ENCODE assay signal across 8 cellular contexts in the genomic region with DNA sequence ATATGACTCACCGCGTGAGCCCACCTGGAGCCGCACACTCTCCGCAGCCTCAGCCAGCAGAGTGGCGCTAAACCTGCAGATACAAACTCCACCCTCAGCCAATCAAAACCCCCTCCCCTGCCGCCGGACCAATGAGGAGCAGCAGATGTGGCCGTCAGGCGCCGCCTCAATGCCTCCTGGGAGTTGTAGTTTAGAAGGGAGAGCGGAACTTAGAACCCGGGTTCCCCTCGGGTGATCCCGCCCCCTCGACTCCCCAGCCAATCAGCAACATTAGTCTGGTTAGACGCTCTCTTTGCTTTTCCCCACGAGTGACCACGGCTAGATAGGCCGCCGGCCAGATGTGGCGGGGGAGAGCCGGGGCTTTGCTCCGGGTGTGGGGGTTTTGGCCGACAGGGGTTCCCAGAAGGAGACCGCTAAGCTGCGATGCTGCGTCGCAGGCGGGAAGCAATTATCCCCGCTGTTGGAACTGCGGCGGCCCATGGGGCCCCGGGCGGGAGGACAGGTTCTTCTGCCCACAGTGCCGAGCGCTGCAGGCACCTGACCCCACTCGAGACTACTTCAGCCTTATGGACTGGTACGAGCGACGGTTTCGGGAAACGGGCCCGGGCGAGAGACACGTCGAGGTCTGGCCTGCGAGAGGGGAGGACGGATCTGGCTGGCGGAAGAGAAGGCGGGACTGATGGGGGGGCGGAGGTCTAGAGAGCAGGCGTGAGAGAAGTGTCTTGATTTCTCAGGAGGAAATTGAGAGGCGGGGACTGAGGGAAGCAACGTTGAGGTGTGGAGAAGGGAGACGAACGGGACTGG. TPM values are rescaled to one million over a fixed set of nuclear protein-coding genes. Genes with fewer than 3 reads are reported as not detected.
DNase-seq lines count a peak whose midpoint lies in the region; ATAC-seq and TF ChIP-seq lines count a peak whose summit lies in the region.

Gene CHEK2, minus strand, starts transcription at position 63 of the 804 bp plus-strand sequence. CDS start 7,099 bp downstream, outside the sequence.
A gene with protein sequence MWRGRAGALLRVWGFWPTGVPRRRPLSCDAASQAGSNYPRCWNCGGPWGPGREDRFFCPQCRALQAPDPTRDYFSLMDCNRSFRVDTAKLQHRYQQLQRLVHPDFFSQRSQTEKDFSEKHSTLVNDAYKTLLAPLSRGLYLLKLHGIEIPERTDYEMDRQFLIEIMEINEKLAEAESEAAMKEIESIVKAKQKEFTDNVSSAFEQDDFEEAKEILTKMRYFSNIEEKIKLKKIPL (plus strand): TSS at position 282 of the 804 bp plus-strand sequence. CDS start 57 bp downstream, at position 339.

- intact Hi-C loops in mammary epithelial cell (cut with micrococcal nuclease), result loop anchor here (1.0 to 10.0 kb wide), 3 partner anchors 30 to 137 kb away; partner anchors contain the start of gene CCDC117

- no TSS peak for BruUV-seq in mammary epithelial cell (replicated peaks; lab: Mats Ljungman, UMichigan)

- peak within 1 kb of the TSS; percentile 88 for H3K4me2 ChIP-seq in mammary epithelial cell (ENCODE audit: insufficient read depth, low read depth, low read length)

- 4% methylated on average over 16 of the region's 56 CpGs for WGBS in mammary epithelial cell (ENCODE audit: low coverage, missing lambda C conversion rate)

- H3K79me2 ChIP-seq in ACC112 (ENCODE audit: control insufficient read depth, insufficient read depth, low read length, unreplicated experiment), result peaks cover 26% of the 10 kb centered on the region
- peaks cover 52% of the 10 kb centered on the region for H3K79me2 ChIP-seq in mammary epithelial cell (ENCODE audit: insufficient read depth, low read length)

- in situ Hi-C loops in mammary epithelial cell (cut with MboI; ENCODE audit: low sequenced_read_pairs in 2 of 2), result no loop called here

- ATAC-seq in GM18868 (IDR thresholded peaks at IDR 0.05; ENCODE audit: unreplicated experiment) (peak; percentile 92), HG03108 (IDR thresholded peaks at IDR 0.05; ENCODE audit: unreplicated experiment) (peak; percentile 92)

- H3K27me3 ChIP-seq in ACC112 (ENCODE audit: insufficient read depth, low read length) (no peaks in the 10 kb centered on the region), mammary epithelial cell (ENCODE audit: insufficient read depth, low read length) (no peaks in the 10 kb centered on the region), skeletal muscle tissue (ENCODE audit: control insufficient read depth in 3 of 3, insufficient read depth in 3 of 3, low read length in 3 of 3) (no peaks in the 10 kb centered on the region)

- no peak; the same call in 1 of the 2 replicates for TF ChIP-seq CTCF in VCaP (conservative IDR thresholded peaks at IDR 0.05)
- TF ChIP-seq CTCF in mammary epithelial cell (conservative IDR thresholded peaks at IDR 0.05 in 1 of 2, IDR thresholded peaks at IDR 0.05 in 1 of 2; ENCODE audit: extremely low read depth in 1 of 2, insufficient read depth in 1 of 2, low read depth in 1 of 2, low read length in 2 of 2), result no peak

- peak within 1 kb of the TSS; percentile 92 for H3K9ac ChIP-seq in mammary epithelial cell (ENCODE audit: insufficient read depth, low read length)
- H3K9ac ChIP-seq in skeletal muscle tissue (ENCODE audit: low read depth in 1 of 3, low read length in 3 of 3), result peak within 1 kb of the TSS; percentile 96 to 99 (median 98)

- H3K4me3 ChIP-seq in ACC112 (ENCODE audit: low read depth, low read length) (peak within 1 kb of the TSS; percentile 94), mammary epithelial cell (replicated peaks in 1 of 3; ENCODE audit: insufficient read depth in 1 of 3, low read depth in 2 of 3, low read length in 3 of 3) (peak within 1 kb of the TSS; percentile 89 to 93 (median 90)), iPS-18c (ENCODE audit: insufficient read depth, low read depth, low read length) (peak within 1 kb of the TSS; percentile 100), skeletal muscle tissue (ENCODE audit: low read length in 3 of 3) (peak within 1 kb of the TSS; percentile 91 to 97 (median 92))

- DNase-seq in NCI-H2196 (lab: John Stamatoyannopoulos, UW; ENCODE audit: unreplicated experiment), result peak; percentile 87
- DNase-seq in mammary epithelial cell, result peak; percentile 98

- CTCF ChIA-PET in mammary epithelial cell (lab: Charles Lee; ENCODE audit: low non-redundant PET), result no interaction called here

- H3K9me3 ChIP-seq in mammary epithelial cell (replicated peaks; ENCODE audit: insufficient read depth, low read length) (no peaks in the 10 kb centered on the region), iPS-18c (ENCODE audit: control insufficient read depth, insufficient read depth, low read length) (no peaks in the 10 kb centered on the region), skeletal muscle tissue (ENCODE audit: control insufficient read depth in 3 of 3, low read length in 3 of 3) (no peaks in the 10 kb centered on the region)

- H4K20me1 ChIP-seq in mammary epithelial cell (ENCODE audit: insufficient read depth, low read length), result no peaks in the 10 kb centered on the region

- H3K36me3 ChIP-seq in ACC112 (ENCODE audit: insufficient read depth, low read length), result no peaks in the 10 kb centered on the region
- H3K36me3 ChIP-seq in mammary epithelial cell (ENCODE audit: insufficient read depth, low read length), result peaks cover 6% of the 10 kb centered on the region
- H3K36me3 ChIP-seq in skeletal muscle tissue (ENCODE audit: control insufficient read depth in 3 of 3, insufficient read depth in 3 of 3, low read length in 3 of 3), result peaks cover 12 to 27% (median 19%) of the 10 kb centered on the region in 3 donors

- dilution Hi-C loops in mammary epithelial cell (cut with HindIII; ENCODE audit: low sequenced_read_pairs), result no loop called here

- H2AFZ ChIP-seq in ACC112 (ENCODE audit: low read length, unreplicated experiment) (peak within 1 kb of the TSS; percentile 74), mammary epithelial cell (ENCODE audit: low read depth, low read length) (peak within 1 kb of the TSS; percentile 99)

- H3K27ac ChIP-seq in ACC112 (ENCODE audit: low read depth, low read length) (peak within 1 kb of the TSS; percentile 81), VCaP (peak within 1 kb of the TSS; percentile 91), mammary epithelial cell (ENCODE audit: insufficient read depth, low read depth, low read length) (peak within 1 kb of the TSS; percentile 71), skeletal muscle tissue (ENCODE audit: low read depth, low read length) (peak within 1 kb of the TSS; percentile 97)

- H3K4me1 ChIP-seq in ACC112 (ENCODE audit: control insufficient read depth, insufficient read depth, low read length, unreplicated experiment) (peaks cover 7% of the 10 kb centered on the region), mammary epithelial cell (ENCODE audit: insufficient read depth, low read length) (peaks cover 10% of the 10 kb centered on the region), skeletal muscle tissue (ENCODE audit: control insufficient read depth in 3 of 3, insufficient read depth in 3 of 3, low read length in 3 of 3) (peaks cover 10 to 19% (median 14%) of the 10 kb centered on the region in 3 donors)

RNA-seq across cellular contexts. Expression of gene CHEK2, which starts in this region (rescaled TPM):
- total RNA-seq in mammary epithelial cell (10 to 100 TPM; 14.2 to 19.2 TPM), skeletal muscle tissue (12.5 TPM)
- 23.4 TPM for polyA plus RNA-seq in mammary epithelial cell
- 18.3 TPM for polyA minus RNA-seq in mammary epithelial cell

RNA-seq across cellular contexts. Expression of the second gene that starts in this region (rescaled TPM):
- 10 to 100 TPM; 11.5 to 14.8 TPM for total RNA-seq in mammary epithelial cell
- polyA plus RNA-seq in mammary epithelial cell, result 10.4 TPM
- not detected for polyA minus RNA-seq in mammary epithelial cell
- total RNA-seq in skeletal muscle tissue, result 16.7 TPM

Comparison
In these comparisons a context has a peak if more than half of its experiments do, and no peak if none do; other contexts are left out.
1. Peak in every context shown above with its lines: DNase-seq, ATAC-seq, H3K4me3 ChIP-seq and H3K27ac ChIP-seq.